ENCODE assay signal across 23 cellular contexts in genomic region chr3:9433884-9434521, GRCh38. TPM values are rescaled to one million over a fixed set of nuclear protein-coding genes. Genes with fewer than 3 reads are reported as not detected.
DNase-seq lines count a peak whose midpoint lies in the region; ATAC-seq and TF ChIP-seq lines count a peak whose summit lies in the region.
"Had no signal": no experiment of that assay in that cellular context is flagged by ENCODE, and none has a peak within 500 bp of the region (broad histone marks: within the 10 kb centered on the region; RNA-seq: fewer than 3 reads in every experiment).

No MANE protein-coding gene starts in this region.

- peaks cover 22 to 27% of the 10 kb centered on the region in 2 donors for H3K4me1 ChIP-seq in adrenal gland (replicated peaks in 1 of 2)

- H3K4me1 Mint-ChIP-seq in activated naive CD4-positive, alpha-beta T cell treated with anti-CD3 and anti-CD28 coated beads, Interleukin-2, amount 50 U/mL, for 24 hours, result peaks cover 4% of the 10 kb centered on the region
- H3K4me1 Mint-ChIP-seq in Calu3 (ENCODE audit: low read depth, unreplicated experiment) (peaks cover 10% of the 10 kb centered on the region), nephron progenitor cell (no peaks in the 10 kb centered on the region)
- H3K4me1 Mint-ChIP-seq in stimulated activated memory B cell treated with anti-CD40 and anti-IgM and Interleukin-4, amounts not matched to agents 10 μg/mL and 1 μg/mL and 100 μg/mL, for 72 hours, result peaks cover 15% of the 10 kb centered on the region
- H3K4me1 Mint-ChIP-seq: H9 had no signal

- CTCF ChIA-PET in Calu3 (lab: Charles Lee), result no interaction called here

- peaks cover 34% of the 10 kb centered on the region for H3K36me3 Mint-ChIP-seq in activated naive CD4-positive, alpha-beta T cell treated with anti-CD3 and anti-CD28 coated beads, Interleukin-2, amount 50 U/mL, for 24 hours
- H3K36me3 Mint-ChIP-seq in activated naive CD4-positive, alpha-beta T cell treated with anti-CD3 and anti-CD28 coated beads, Interleukin-2, amount 50 U/mL, for 72 hours, result peaks cover 27 to 39% of the 10 kb centered on the region in 2 donors
- H3K36me3 Mint-ChIP-seq in Calu3 (ENCODE audit: insufficient read depth, unreplicated experiment) (peaks cover 53% of the 10 kb centered on the region), nephron progenitor cell (ENCODE audit: low read depth) (peaks cover 75% of the 10 kb centered on the region)
- peaks cover 67% of the 10 kb centered on the region for H3K36me3 Mint-ChIP-seq in stimulated activated memory B cell treated with anti-CD40 and anti-IgM and Interleukin-4, amounts not matched to agents 10 μg/mL and 1 μg/mL and 100 μg/mL, for 72 hours

- H3K4me3 Mint-ChIP-seq in activated naive CD4-positive, alpha-beta T cell treated with anti-CD3 and anti-CD28 coated beads, Interleukin-2, amount 50 U/mL, for 24 hours, result no peak overlapping the region
- H3K4me3 Mint-ChIP-seq in Calu3 (ENCODE audit: low read depth, unreplicated experiment) (no peak overlapping the region), nephron progenitor cell (no peak overlapping the region)
- no peak overlapping the region for H3K4me3 Mint-ChIP-seq in stimulated activated memory B cell treated with anti-CD40 and anti-IgM and Interleukin-4, amounts not matched to agents 10 μg/mL and 1 μg/mL and 100 μg/mL, for 72 hours
- H3K4me3 Mint-ChIP-seq: H9 had no signal

- DNase-seq in activated naive CD4-positive, alpha-beta T cell treated with anti-CD3 and anti-CD28 coated beads, Interleukin-2, amount 50 U/mL, for 72 hours (ENCODE audit: low spot score in 2 of 2), result no peak
- DNase-seq in Calu3, result no peak
- peak in 6 of 7 donors; percentile 35 to 72 (median 42) for DNase-seq in adrenal gland
- DNase-seq in nephron progenitor cell, result no peak
- DNase-seq in foreskin fibroblast, result no peak
- DNase-seq: DMS53, GM23248, H9, Kasumi-1, NCI-H1092 treated with DMSO at 0.1 percent for 48 hours, NCI-H1436, NCI-H187, NCI-H2081 treated with DMSO at 0.1 percent for 48 hours, NCI-H2171, NCI-H226, NCI-H510A, NCI-H69, SIG-M5 had no signal

- H3K36me3 ChIP-seq in adrenal gland (replicated peaks in 1 of 2), result peaks cover 0 to 98% of the 10 kb centered on the region in 2 donors

- WGBS in adrenal gland, 4 donors, result 51 to 58% (median 54%) methylated on average over 13 of the region's 13 CpGs

- no TSS peak for BruUV-seq in Calu3 (replicated peaks; lab: Mats Ljungman, UMichigan)

- H3K4me3 ChIP-seq in adrenal gland (peak overlapping the region in 1 of 4 donors; percentile 8), foreskin fibroblast (ENCODE audit: low read depth in 1 of 2, low read length in 2 of 2) (no peak overlapping the region)
- H3K4me3 ChIP-seq: GM23248, K562 had no signal

- peak overlapping the region; percentile 29 to 85 (median 52) for H3K27ac ChIP-seq in adrenal gland
- H3K27ac ChIP-seq: GM23248, RWPE1 had no signal

- H3K9me3 ChIP-seq in adrenal gland (replicated peaks in 1 of 3), result no peaks in the 10 kb centered on the region

- no peak for ATAC-seq in activated naive CD4-positive, alpha-beta T cell treated with anti-CD3 and anti-CD28 coated beads, Interleukin-2, amount 50 U/mL, for 72 hours
- ATAC-seq in stimulated activated memory B cell treated with anti-CD40 and anti-IgM and Interleukin-4, amounts not matched to agents 10 μg/mL and 1 μg/mL and 100 μg/mL, for 72 hours, result no peak
- ATAC-seq: K562, Panc1 had no signal

- H3K27ac Mint-ChIP-seq in activated naive CD4-positive, alpha-beta T cell treated with anti-CD3 and anti-CD28 coated beads, Interleukin-2, amount 50 U/mL, for 24 hours, result peak overlapping the region; percentile 41
- peak overlapping the region in 1 of 2 donors; percentile 52 for H3K27ac Mint-ChIP-seq in activated naive CD4-positive, alpha-beta T cell treated with anti-CD3 and anti-CD28 coated beads, Interleukin-2, amount 50 U/mL, for 72 hours
- peak overlapping the region; percentile 31 for H3K27ac Mint-ChIP-seq in Calu3 (ENCODE audit: unreplicated experiment)
- peak overlapping the region; percentile 62 for H3K27ac Mint-ChIP-seq in nephron progenitor cell
- no peak overlapping the region for H3K27ac Mint-ChIP-seq in stimulated activated memory B cell treated with anti-CD40 and anti-IgM and Interleukin-4, amounts not matched to agents 10 μg/mL and 1 μg/mL and 100 μg/mL, for 72 hours
- H3K27ac Mint-ChIP-seq: H9 had no signal

- no peak for TF ChIP-seq POLR2A in adrenal gland (IDR thresholded peaks at IDR 0.05)

- TF ChIP-seq CTCF in Calu3 (IDR thresholded peaks at IDR 0.05; ENCODE audit: unreplicated experiment), result no peak
- TF ChIP-seq CTCF in adrenal gland (IDR thresholded peaks at IDR 0.05), result no peak
- TF ChIP-seq CTCF in nephron progenitor cell (IDR thresholded peaks at IDR 0.05), result no peak
- no peak for TF ChIP-seq CTCF in foreskin fibroblast (IDR thresholded peaks at IDR 0.05; ENCODE audit: low read depth, low read length)

- H3K27me3 ChIP-seq in adrenal gland, result no peaks in the 10 kb centered on the region

- intact Hi-C loops in Calu3 (cut with micrococcal nuclease; ENCODE audit: unreplicated experiment) (no loop called here), adrenal gland (cut with DNase I) (no loop called here)

- no peaks in the 10 kb centered on the region for H3K27me3 Mint-ChIP-seq in activated naive CD4-positive, alpha-beta T cell treated with anti-CD3 and anti-CD28 coated beads, Interleukin-2, amount 50 U/mL, for 24 hours
- H3K27me3 Mint-ChIP-seq in Calu3 (ENCODE audit: unreplicated experiment) (no peaks in the 10 kb centered on the region), nephron progenitor cell (ENCODE audit: low read depth, poor library complexity) (no peaks in the 10 kb centered on the region)
- no peaks in the 10 kb centered on the region for H3K27me3 Mint-ChIP-seq in stimulated activated memory B cell treated with anti-CD40 and anti-IgM and Interleukin-4, amounts not matched to agents 10 μg/mL and 1 μg/mL and 100 μg/mL, for 72 hours

- H3K9me3 Mint-ChIP-seq in activated naive CD4-positive, alpha-beta T cell treated with anti-CD3 and anti-CD28 coated beads, Interleukin-2, amount 50 U/mL, for 24 hours, result no peaks in the 10 kb centered on the region
- no peaks in the 10 kb centered on the region for H3K9me3 Mint-ChIP-seq in activated naive CD4-positive, alpha-beta T cell treated with anti-CD3 and anti-CD28 coated beads, Interleukin-2, amount 50 U/mL, for 72 hours
- H3K9me3 Mint-ChIP-seq in Calu3 (ENCODE audit: low read depth, unreplicated experiment) (no peaks in the 10 kb centered on the region), nephron progenitor cell (no peaks in the 10 kb centered on the region)
- H3K9me3 Mint-ChIP-seq in stimulated activated memory B cell treated with anti-CD40 and anti-IgM and Interleukin-4, amounts not matched to agents 10 μg/mL and 1 μg/mL and 100 μg/mL, for 72 hours, result no peaks in the 10 kb centered on the region
- H3K9me3 Mint-ChIP-seq: H9 had no signal

RNA-seq across cellular contexts. Expression of gene SETD5, which starts 36.6 kb away (rescaled TPM):
- 100 to 1,000 TPM; 158 to 170 TPM for total RNA-seq in activated naive CD4-positive, alpha-beta T cell treated with anti-CD3 and anti-CD28 coated beads, Interleukin-2, amount 50 U/mL, for 72 hours
- total RNA-seq in Calu3 (2022) (132 and 158 TPM in 2 replicates), adrenal gland (100 to 1,000 TPM in 2 of 8 donors, 10 to 100 TPM in 6; 46.5 to 135 (median 88.6) TPM)
- 10 to 100 TPM; 35.3 to 72.5 (median 63.1) TPM for polyA plus RNA-seq in adrenal gland

Comparison
In these comparisons a context has a peak if more than half of its experiments do, and no peak if none do; other contexts are left out.
1. DNase-seq: peak in adrenal gland (6 of 7); none in activated naive CD4-positive, alpha-beta T cell treated with anti-CD3 and anti-CD28 coated beads, Interleukin-2, amount 50 U/mL, for 72 hours (0 of 2), Calu3 (single experiment), nephron progenitor cell (single experiment) and foreskin fibroblast (0 of 2).